8 cellular contexts compared by ENCODE assay signal in genomic region chr15:40763801-40764765, GRCh38. TPM values are rescaled to one million over a fixed set of nuclear protein-coding genes. Genes with fewer than 3 reads are reported as not detected.
A peak's percentile ranks its signal among the peaks of the same experiment; 100 is the strongest.
DNase-seq lines count a peak whose midpoint lies in the region; ATAC-seq and TF ChIP-seq lines count a peak whose summit lies in the region.

Gene GCHFR, plus strand, starts transcription at chr15:40764068. Its CDS starts 113 bp downstream, at chr15:40764181.

- peak within 1 kb of the TSS; percentile 76 for H3K4me3 Mint-ChIP-seq in activated CD4-positive, alpha-beta T cell treated with anti-CD3 and anti-CD28 coated beads, Interleukin-2, amount 10 ng/mL, durations not matched to agents 24 days and 14 days

- no peaks in the 10 kb centered on the region for H3K9me3 ChIP-seq in DOHH2 (ENCODE audit: control insufficient read depth, insufficient read depth, low read length)
- H3K9me3 ChIP-seq in MM.1S (replicated peaks; ENCODE audit: insufficient read depth, low read length): no peaks in the 10 kb centered on the region
- no peaks in the 10 kb centered on the region for H3K9me3 ChIP-seq in duodenal mucosa (ENCODE audit: control insufficient read depth in 1 of 2, low read length in 2 of 2)
- no peaks in the 10 kb centered on the region for H3K9me3 ChIP-seq in lower lobe of right lung

- ATAC-seq in GM21528 (IDR thresholded peaks at IDR 0.05; ENCODE audit: low FRiP score, unreplicated experiment): peak; percentile 43
- peak; percentile 85 to 89 for ATAC-seq in lower lobe of right lung

- H3K27ac Mint-ChIP-seq in activated CD4-positive, alpha-beta T cell treated with anti-CD3 and anti-CD28 coated beads, Interleukin-2, amount 10 ng/mL, durations not matched to agents 24 days and 14 days: peak within 1 kb of the TSS; percentile 89

- no peaks in the 10 kb centered on the region for H3K9me3 Mint-ChIP-seq in activated CD4-positive, alpha-beta T cell treated with anti-CD3 and anti-CD28 coated beads, Interleukin-2, amount 10 ng/mL, durations not matched to agents 24 days and 14 days

- TF ChIP-seq CTCF in DOHH2 (IDR thresholded peaks at IDR 0.05; ENCODE audit: low read depth, low read length, poor library complexity, severe bottlenecking): peak; percentile 43
- peak; percentile 27 for TF ChIP-seq CTCF in MM.1S (IDR thresholded peaks at IDR 0.05; ENCODE audit: low read length)
- TF ChIP-seq CTCF in lower lobe of right lung (IDR thresholded peaks at IDR 0.05): peak; percentile 58

- peaks cover 6% of the 10 kb centered on the region for H3K36me3 Mint-ChIP-seq in activated CD4-positive, alpha-beta T cell treated with anti-CD3 and anti-CD28 coated beads, Interleukin-2, amount 10 ng/mL, durations not matched to agents 24 days and 14 days (ENCODE audit: low read depth)

- intact Hi-C loops in activated CD4-positive, alpha-beta T cell treated with anti-CD3 and anti-CD28 coated beads, Interleukin-2, amount 10 ng/mL, durations not matched to agents 24 days and 14 days (cut with micrococcal nuclease): loop anchor here (1.0 to 10.0 kb wide), 5 partner anchors 9 to 199 kb away; partner anchors contain the start of genes CCDC32, KNL1, RAD51 and RMDN3
- intact Hi-C loops in lower lobe of right lung (cut with DNase I): no loop called here

- H3K36me3 ChIP-seq in DOHH2 (ENCODE audit: control insufficient read depth, low read length) (peaks cover 45% of the 10 kb centered on the region), MM.1S (replicated peaks; ENCODE audit: insufficient read depth, low read length) (no peaks in the 10 kb centered on the region), duodenal mucosa (ENCODE audit: control insufficient read depth in 1 of 2, insufficient read depth in 2 of 2, low read length in 2 of 2) (peaks cover 0 to 17% of the 10 kb centered on the region in 2 donors), lower lobe of right lung (peaks cover 30% of the 10 kb centered on the region)

- peak within 1 kb of the TSS; percentile 41; the same call in 1 of the 2 replicates for H3K9ac ChIP-seq in MM.1S (ENCODE audit: low read length)
- peak within 1 kb of the TSS; percentile 76 to 79 for H3K9ac ChIP-seq in duodenal mucosa (ENCODE audit: low read depth in 1 of 2, low read length in 2 of 2)

- H3K79me2 ChIP-seq in DOHH2 (ENCODE audit: control insufficient read depth, low read length) (peaks cover 40% of the 10 kb centered on the region), MM.1S (ENCODE audit: low read length) (no peaks in the 10 kb centered on the region)

- H2AFZ ChIP-seq in MM.1S (ENCODE audit: low read length): peak within 1 kb of the TSS; percentile 88

- H3K27me3 ChIP-seq in DOHH2 (ENCODE audit: control insufficient read depth, low read length) (no peaks in the 10 kb centered on the region), MM.1S (replicated peaks; ENCODE audit: insufficient read depth, low read length) (no peaks in the 10 kb centered on the region), duodenal mucosa (ENCODE audit: control insufficient read depth in 1 of 2, insufficient read depth in 2 of 2, low read length in 2 of 2) (peaks cover 0 to 4% of the 10 kb centered on the region in 2 donors), lower lobe of right lung (ENCODE audit: low read depth) (no peaks in the 10 kb centered on the region)

- H3K4me1 ChIP-seq in DOHH2 (ENCODE audit: control insufficient read depth, low read length) (peaks cover 86% of the 10 kb centered on the region), MM.1S (ENCODE audit: low read length) (peaks cover 22% of the 10 kb centered on the region), duodenal mucosa (ENCODE audit: control insufficient read depth in 1 of 2, insufficient read depth in 2 of 2, low read length in 2 of 2) (peaks cover 47 to 54% of the 10 kb centered on the region in 2 donors), lower lobe of right lung (peaks cover 54% of the 10 kb centered on the region)

- H3K4me2 ChIP-seq in DOHH2 (ENCODE audit: low read length) (peak within 1 kb of the TSS; percentile 90), MM.1S (ENCODE audit: low read depth, low read length) (peak within 1 kb of the TSS; percentile 78)

- peaks cover 27% of the 10 kb centered on the region for H3K4me1 Mint-ChIP-seq in activated CD4-positive, alpha-beta T cell treated with anti-CD3 and anti-CD28 coated beads, Interleukin-2, amount 10 ng/mL, durations not matched to agents 24 days and 14 days

- H4K20me1 ChIP-seq in DOHH2 (ENCODE audit: control insufficient read depth, insufficient read depth, low read depth, low read length) (no peaks in the 10 kb centered on the region), MM.1S (ENCODE audit: insufficient read depth, low read length) (no peaks in the 10 kb centered on the region)

- DNase-seq in MM.1S: peak; percentile 71
- peak; percentile 94 for DNase-seq in activated CD4-positive, alpha-beta T cell treated with anti-CD3 and anti-CD28 coated beads, Interleukin-2, amount 10 ng/mL, durations not matched to agents 24 days and 14 days
- peak; percentile 89 for DNase-seq in lower lobe of right lung
- peak; percentile 41 for DNase-seq in stimulated activated CD8-positive, alpha-beta memory T cell treated with anti-CD3 and anti-CD28 coated beads, Interleukin-15, amount 100 ng/mL, for 24 hours (ENCODE audit: low read depth)
- DNase-seq in NCI-H2107 (lab: John Stamatoyannopoulos, UW): no peak

- H3K27me3 Mint-ChIP-seq in activated CD4-positive, alpha-beta T cell treated with anti-CD3 and anti-CD28 coated beads, Interleukin-2, amount 10 ng/mL, durations not matched to agents 24 days and 14 days: peaks cover 2% of the 10 kb centered on the region

- H3K9me2 ChIP-seq in DOHH2 (replicated peaks; ENCODE audit: control insufficient read depth, low read length) (no peaks in the 10 kb centered on the region), MM.1S (replicated peaks; ENCODE audit: insufficient read depth, low read length) (no peaks in the 10 kb centered on the region)

- peaks cover 39% of the 10 kb centered on the region for H3F3A ChIP-seq in DOHH2 (ENCODE audit: control insufficient read depth, insufficient read depth)
- H3F3A ChIP-seq in MM.1S (ENCODE audit: insufficient read depth, low read length): peaks cover 19% of the 10 kb centered on the region

- H3K27ac ChIP-seq in DOHH2 (ENCODE audit: low read depth, low read length) (peak within 1 kb of the TSS; percentile 90), MM.1S (ENCODE audit: low read length) (no peak within 1 kb of the TSS), duodenal mucosa (ENCODE audit: low read depth, low read length) (peak within 1 kb of the TSS; percentile 85), lower lobe of right lung (peak within 1 kb of the TSS; percentile 89)

- peak within 1 kb of the TSS; percentile 78 for H3K4me3 ChIP-seq in DOHH2 (ENCODE audit: low read length)
- peak within 1 kb of the TSS; percentile 70 for H3K4me3 ChIP-seq in MM.1S (ENCODE audit: low read length)
- peak within 1 kb of the TSS; percentile 79 to 81 for H3K4me3 ChIP-seq in duodenal mucosa (ENCODE audit: low read depth in 1 of 2, low read length in 2 of 2)
- H3K4me3 ChIP-seq in lower lobe of right lung: peak within 1 kb of the TSS; percentile 75

RNA-seq across cellular contexts. Expression of gene GCHFR, which starts in this region (rescaled TPM):
- total RNA-seq in activated CD4-positive, alpha-beta T cell treated with anti-CD3 and anti-CD28 coated beads, Interleukin-2, amount 10 ng/mL, durations not matched to agents 24 days and 14 days: 34.7 and 37.2 TPM in 2 replicates
- total RNA-seq in lower lobe of right lung: 99.5 TPM
